In genomic region chr5:50922942-50923767, GRCh38 we compare ENCODE assay signal across 19 cellular contexts.
DNase-seq lines count a peak whose midpoint lies in the region; ATAC-seq, FAIRE-seq and TF ChIP-seq lines count a peak whose summit lies in the region.
"Had no signal": no experiment of that assay in that cellular context is flagged by ENCODE, and none has a peak within 500 bp of the region (broad histone marks: within the 10 kb centered on the region; RNA-seq: fewer than 3 reads in every experiment).

No MANE protein-coding gene starts in this region.

- no peaks in the 10 kb centered on the region for H3K79me2 ChIP-seq in GM23338 (replicated peaks; ENCODE audit: insufficient read depth)

- H3K4me3 Mint-ChIP-seq in GM23338: no peak overlapping the region
- no peak overlapping the region for H3K4me3 Mint-ChIP-seq in activated CD4-positive, alpha-beta T cell treated with anti-CD3 and anti-CD28 coated beads for 36 hours
- H3K4me3 Mint-ChIP-seq: activated naive CD4-positive, alpha-beta T cell treated with anti-CD3 and anti-CD28 coated beads, Interleukin-2, amount 50 U/mL, for 24 hours; brain had no signal

- POLR2A ChIA-PET in activated CD4-positive, alpha-beta T cell treated with anti-CD3 and anti-CD28 coated beads for 36 hours (lab: Charles Lee): no interaction called here

- no peaks in the 10 kb centered on the region for H4K20me1 ChIP-seq in GM23338 (replicated peaks; ENCODE audit: insufficient read depth)

- H3K27ac ChIP-seq in C4-2B (no peak overlapping the region), GM23338 (ENCODE audit: low read depth) (no peak overlapping the region), VCaP (peak overlapping the region; percentile 90)
- H3K27ac ChIP-seq: neutrophil had no signal

- peak; percentile 47 for ATAC-seq in GM23338
- no peak for ATAC-seq in GM21526 (IDR thresholded peaks at IDR 0.05; ENCODE audit: low FRiP score, unreplicated experiment)
- ATAC-seq in activated CD4-positive, alpha-beta T cell treated with anti-CD3 and anti-CD28 coated beads for 36 hours: no peak

- peaks cover 2% of the 10 kb centered on the region for H3K27me3 Mint-ChIP-seq in GM23338 (ENCODE audit: insufficient read depth, low read depth, poor library complexity)
- H3K27me3 Mint-ChIP-seq in activated CD4-positive, alpha-beta T cell treated with anti-CD3 and anti-CD28 coated beads for 36 hours: peaks cover 14% of the 10 kb centered on the region

- H3K36me3 Mint-ChIP-seq in GM23338 (ENCODE audit: low read depth): no peaks in the 10 kb centered on the region
- no peaks in the 10 kb centered on the region for H3K36me3 Mint-ChIP-seq in activated CD4-positive, alpha-beta T cell treated with anti-CD3 and anti-CD28 coated beads for 36 hours (ENCODE audit: low read depth)
- H3K36me3 Mint-ChIP-seq: activated naive CD4-positive, alpha-beta T cell treated with anti-CD3 and anti-CD28 coated beads, Interleukin-2, amount 50 U/mL, for 24 hours; brain had no signal

- H3K27me3 ChIP-seq in GM23338 (ENCODE audit: insufficient read depth): no peaks in the 10 kb centered on the region
- H3K27me3 ChIP-seq: neutrophil had no signal

- intact Hi-C loops in activated CD4-positive, alpha-beta T cell treated with anti-CD3 and anti-CD28 coated beads for 36 hours (cut with DNase I, micrococcal nuclease): no loop called here

- H3K4me1 ChIP-seq in GM23338 (ENCODE audit: insufficient read depth): no peaks in the 10 kb centered on the region

- H2AFZ ChIP-seq in GM23338: 0 out of 2 replicates have a peak overlapping the region, but pooled peaks have one; percentile 18

- TF ChIP-seq CTCF in C4-2B (conservative IDR thresholded peaks at IDR 0.05) (peak; percentile 42), GM23338 (conservative IDR thresholded peaks at IDR 0.05; ENCODE audit: low read depth in 2 of 2) (no peak), VCaP (conservative IDR thresholded peaks at IDR 0.05) (peak; percentile 40)

- no peaks in the 10 kb centered on the region for H3K36me3 ChIP-seq in GM23338 (ENCODE audit: insufficient read depth)
- H3K36me3 ChIP-seq: neutrophil had no signal

- no peak overlapping the region for H3K4me3 ChIP-seq in GM23338

- no peak overlapping the region for H3K4me2 ChIP-seq in GM23338

- no peaks in the 10 kb centered on the region for H3K9me2 ChIP-seq in GM23338 (ENCODE audit: insufficient read depth)

- H3F3A ChIP-seq in GM23338 (replicated peaks; ENCODE audit: low read depth): no peaks in the 10 kb centered on the region

- H3K9me3 Mint-ChIP-seq in GM23338: peaks cover 3% of the 10 kb centered on the region; the same call in 2 of the 3 replicates
- no peaks in the 10 kb centered on the region for H3K9me3 Mint-ChIP-seq in activated CD4-positive, alpha-beta T cell treated with anti-CD3 and anti-CD28 coated beads for 36 hours (ENCODE audit: low read depth)
- H3K9me3 Mint-ChIP-seq: activated naive CD4-positive, alpha-beta T cell treated with anti-CD3 and anti-CD28 coated beads, Interleukin-2, amount 50 U/mL, for 24 hours; brain had no signal

- DNase-seq in GM23338 (ENCODE audit: low spot score): peak; percentile 11
- peak; percentile 1 for DNase-seq in left kidney (ENCODE audit: low read depth, low spot score)
- no peak for DNase-seq in RCC 7860 (ENCODE audit: low spot score)
- no peak for DNase-seq in activated CD4-positive, alpha-beta T cell treated with anti-CD3 and anti-CD28 coated beads for 36 hours
- no peak for DNase-seq in glomerular visceral epithelial cell (ENCODE audit: extremely low spot score)
- DNase-seq: DMS 273 treated with DMSO at 0.1 percent for 48 hours; effector CD8-positive, alpha-beta T cell; mesenchymal stem cell; NCI-H1417 treated with DMSO at 0.1 percent for 48 hours; NCI-H226; stimulated activated CD4-positive, alpha-beta T cell treated with anti-CD3 and anti-CD28 coated beads, Interleukin-4, amount 100 ng/mL, for 4 hours; SW 1271 had no signal

- no peak overlapping the region for H3K27ac Mint-ChIP-seq in GM23338
- no peak overlapping the region for H3K27ac Mint-ChIP-seq in activated CD4-positive, alpha-beta T cell treated with anti-CD3 and anti-CD28 coated beads for 36 hours
- H3K27ac Mint-ChIP-seq: activated naive CD4-positive, alpha-beta T cell treated with anti-CD3 and anti-CD28 coated beads, Interleukin-2, amount 50 U/mL, for 24 hours; brain had no signal

- FAIRE-seq in RCC 7860 (lab: Jason Lieb, UNC): no peak
- FAIRE-seq: H1 had no signal

- H3K4me1 Mint-ChIP-seq in GM23338: no peaks in the 10 kb centered on the region
- H3K4me1 Mint-ChIP-seq in activated CD4-positive, alpha-beta T cell treated with anti-CD3 and anti-CD28 coated beads for 36 hours: no peaks in the 10 kb centered on the region
- H3K4me1 Mint-ChIP-seq: activated naive CD4-positive, alpha-beta T cell treated with anti-CD3 and anti-CD28 coated beads, Interleukin-2, amount 50 U/mL, for 24 hours; brain had no signal

- CTCF ChIA-PET in activated CD4-positive, alpha-beta T cell treated with anti-CD3 and anti-CD28 coated beads for 36 hours (lab: Charles Lee): interaction anchor here (0.6 kb wide), 1 partner anchor 115 kb away, joined by 3 read pairs; no protein-coding TSS in a partner anchor

TF ChIP-seq in GM23338, 12 proteins besides CTCF, POLR2A, EP300 and RAD21 (continues in another document):
- no peak for TF ChIP-seq ETS1 (IDR thresholded peaks at IDR 0.05)
- TF ChIP-seq, protein P1, sequence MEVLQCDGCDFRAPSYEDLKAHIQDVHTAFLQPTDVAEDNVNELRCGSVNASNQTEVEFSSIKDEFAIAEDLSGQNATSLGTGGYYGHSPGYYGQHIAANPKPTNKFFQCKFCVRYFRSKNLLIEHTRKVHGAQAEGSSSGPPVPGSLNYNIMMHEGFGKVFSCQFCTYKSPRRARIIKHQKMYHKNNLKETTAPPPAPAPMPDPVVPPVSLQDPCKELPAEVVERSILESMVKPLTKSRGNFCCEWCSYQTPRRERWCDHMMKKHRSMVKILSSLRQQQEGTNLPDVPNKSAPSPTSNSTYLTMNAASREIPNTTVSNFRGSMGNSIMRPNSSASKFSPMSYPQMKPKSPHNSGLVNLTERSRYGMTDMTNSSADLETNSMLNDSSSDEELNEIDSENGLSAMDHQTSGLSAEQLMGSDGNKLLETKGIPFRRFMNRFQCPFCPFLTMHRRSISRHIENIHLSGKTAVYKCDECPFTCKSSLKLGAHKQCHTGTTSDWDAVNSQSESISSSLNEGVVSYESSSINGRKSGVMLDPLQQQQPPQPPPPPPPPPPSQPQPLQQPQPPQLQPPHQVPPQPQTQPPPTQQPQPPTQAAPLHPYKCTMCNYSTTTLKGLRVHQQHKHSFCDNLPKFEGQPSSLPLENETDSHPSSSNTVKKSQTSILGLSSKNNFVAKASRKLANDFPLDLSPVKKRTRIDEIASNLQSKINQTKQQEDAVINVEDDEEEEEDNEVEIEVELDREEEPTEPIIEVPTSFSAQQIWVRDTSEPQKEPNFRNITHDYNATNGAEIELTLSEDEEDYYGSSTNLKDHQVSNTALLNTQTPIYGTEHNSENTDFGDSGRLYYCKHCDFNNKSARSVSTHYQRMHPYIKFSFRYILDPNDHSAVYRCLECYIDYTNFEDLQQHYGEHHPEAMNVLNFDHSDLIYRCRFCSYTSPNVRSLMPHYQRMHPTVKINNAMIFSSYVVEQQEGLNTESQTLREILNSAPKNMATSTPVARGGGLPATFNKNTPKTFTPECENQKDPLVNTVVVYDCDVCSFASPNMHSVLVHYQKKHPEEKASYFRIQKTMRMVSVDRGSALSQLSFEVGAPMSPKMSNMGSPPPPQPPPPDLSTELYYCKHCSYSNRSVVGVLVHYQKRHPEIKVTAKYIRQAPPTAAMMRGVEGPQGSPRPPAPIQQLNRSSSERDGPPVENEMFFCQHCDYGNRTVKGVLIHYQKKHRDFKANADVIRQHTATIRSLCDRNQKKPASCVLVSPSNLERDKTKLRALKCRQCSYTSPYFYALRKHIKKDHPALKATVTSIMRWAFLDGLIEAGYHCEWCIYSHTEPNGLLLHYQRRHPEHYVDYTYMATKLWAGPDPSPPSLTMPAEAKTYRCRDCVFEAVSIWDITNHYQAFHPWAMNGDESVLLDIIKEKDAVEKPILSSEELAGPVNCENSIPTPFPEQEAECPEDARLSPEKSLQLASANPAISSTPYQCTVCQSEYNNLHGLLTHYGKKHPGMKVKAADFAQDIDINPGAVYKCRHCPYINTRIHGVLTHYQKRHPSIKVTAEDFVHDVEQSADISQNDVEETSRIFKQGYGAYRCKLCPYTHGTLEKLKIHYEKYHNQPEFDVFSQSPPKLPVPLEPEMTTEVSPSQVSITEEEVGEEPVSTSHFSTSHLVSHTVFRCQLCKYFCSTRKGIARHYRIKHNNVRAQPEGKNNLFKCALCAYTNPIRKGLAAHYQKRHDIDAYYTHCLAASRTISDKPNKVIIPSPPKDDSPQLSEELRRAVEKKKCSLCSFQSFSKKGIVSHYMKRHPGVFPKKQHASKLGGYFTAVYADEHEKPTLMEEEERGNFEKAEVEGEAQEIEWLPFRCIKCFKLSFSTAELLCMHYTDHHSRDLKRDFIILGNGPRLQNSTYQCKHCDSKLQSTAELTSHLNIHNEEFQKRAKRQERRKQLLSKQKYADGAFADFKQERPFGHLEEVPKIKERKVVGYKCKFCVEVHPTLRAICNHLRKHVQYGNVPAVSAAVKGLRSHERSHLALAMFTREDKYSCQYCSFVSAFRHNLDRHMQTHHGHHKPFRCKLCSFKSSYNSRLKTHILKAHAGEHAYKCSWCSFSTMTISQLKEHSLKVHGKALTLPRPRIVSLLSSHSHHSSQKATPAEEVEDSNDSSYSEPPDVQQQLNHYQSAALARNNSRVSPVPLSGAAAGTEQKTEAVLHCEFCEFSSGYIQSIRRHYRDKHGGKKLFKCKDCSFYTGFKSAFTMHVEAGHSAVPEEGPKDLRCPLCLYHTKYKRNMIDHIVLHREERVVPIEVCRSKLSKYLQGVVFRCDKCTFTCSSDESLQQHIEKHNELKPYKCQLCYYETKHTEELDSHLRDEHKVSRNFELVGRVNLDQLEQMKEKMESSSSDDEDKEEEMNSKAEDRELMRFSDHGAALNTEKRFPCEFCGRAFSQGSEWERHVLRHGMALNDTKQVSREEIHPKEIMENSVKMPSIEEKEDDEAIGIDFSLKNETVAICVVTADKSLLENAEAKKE (CRISPR knock-in tag; IDR thresholded peaks at IDR 0.05): no peak
- TF ChIP-seq NANOG (IDR thresholded peaks at IDR 0.05; ENCODE audit: borderline replicate concordance): no peak
- TF ChIP-seq ZNF114 (CRISPR knock-in tag; IDR thresholded peaks at IDR 0.05): no peak
- TF ChIP-seq CREB1 (CRISPR knock-in tag; IDR thresholded peaks at IDR 0.05; ENCODE audit: low read depth): no peak
- TF ChIP-seq JUNB (IDR thresholded peaks at IDR 0.05; ENCODE audit: unreplicated experiment): no peak
- no peak for TF ChIP-seq EZH2phosphoT487 (IDR thresholded peaks at IDR 0.05; ENCODE audit: unreplicated experiment)

Comparison
In these comparisons a context has a peak if more than half of its experiments do, and no peak if none do; other contexts are left out.
1. CTCF ChIP-seq: peak in C4-2B (single experiment) and VCaP (single experiment); none in GM23338 (0 of 2).
2. DNase-seq: peak in GM23338 (single experiment) and left kidney (single experiment); none in RCC 7860 (single experiment), activated CD4-positive, alpha-beta T cell treated with anti-CD3 and anti-CD28 coated beads for 36 hours (single experiment) and glomerular visceral epithelial cell (single experiment).